Comparison of ENCODE assay signal across 1 cellular context in the genomic region with DNA sequence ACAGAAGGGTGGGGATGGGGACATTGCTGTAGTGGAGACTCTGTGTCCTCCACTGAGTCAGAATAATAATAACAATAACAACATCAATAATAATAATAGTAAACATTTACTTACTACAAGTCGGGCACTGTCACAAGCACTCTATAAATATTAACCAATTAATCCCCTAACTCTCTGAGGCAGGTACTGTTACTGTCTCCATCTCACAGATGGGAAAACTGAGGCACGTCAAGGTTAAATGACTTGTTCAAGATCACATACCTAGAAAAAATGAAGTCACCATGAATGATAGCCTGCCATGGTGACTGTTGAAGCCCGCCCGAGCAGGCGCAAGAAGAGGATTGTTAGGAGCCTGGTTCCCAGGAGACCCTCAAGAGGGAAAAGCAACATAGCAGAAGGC.
TF ChIP-seq lines count a peak whose summit lies in the region.

No MANE protein-coding gene starts in this region.

TF ChIP-seq in K562, 482 proteins besides CTCF, POLR2A, EP300 and RAD21:
- TF ChIP-seq TBP (optimal IDR thresholded peaks at IDR 0.05; ENCODE audit: low read depth, low read length) = no peak
- TF ChIP-seq, protein P1, sequence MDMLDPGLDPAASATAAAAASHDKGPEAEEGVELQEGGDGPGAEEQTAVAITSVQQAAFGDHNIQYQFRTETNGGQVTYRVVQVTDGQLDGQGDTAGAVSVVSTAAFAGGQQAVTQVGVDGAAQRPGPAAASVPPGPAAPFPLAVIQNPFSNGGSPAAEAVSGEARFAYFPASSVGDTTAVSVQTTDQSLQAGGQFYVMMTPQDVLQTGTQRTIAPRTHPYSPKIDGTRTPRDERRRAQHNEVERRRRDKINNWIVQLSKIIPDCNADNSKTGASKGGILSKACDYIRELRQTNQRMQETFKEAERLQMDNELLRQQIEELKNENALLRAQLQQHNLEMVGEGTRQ (CRISPR knock-in tag; IDR thresholded peaks at IDR 0.05) = no peak
- no peak for TF ChIP-seq SMAD2 (IDR thresholded peaks at IDR 0.05; ENCODE audit: low read depth, low read length)
- TF ChIP-seq ESRRA (IDR thresholded peaks at IDR 0.05; ENCODE audit: borderline replicate concordance, low read depth) = peak; percentile 89
- peak; percentile 47; the same call in 1 of the 2 replicates for TF ChIP-seq ADNP (tag; IDR thresholded peaks at IDR 0.05)
- TF ChIP-seq NBN (IDR thresholded peaks at IDR 0.05; ENCODE audit: low read depth) = no peak
- no peak for TF ChIP-seq ZNF561 (CRISPR knock-in tag; conservative IDR thresholded peaks at IDR 0.05)
- TF ChIP-seq, protein P2, sequence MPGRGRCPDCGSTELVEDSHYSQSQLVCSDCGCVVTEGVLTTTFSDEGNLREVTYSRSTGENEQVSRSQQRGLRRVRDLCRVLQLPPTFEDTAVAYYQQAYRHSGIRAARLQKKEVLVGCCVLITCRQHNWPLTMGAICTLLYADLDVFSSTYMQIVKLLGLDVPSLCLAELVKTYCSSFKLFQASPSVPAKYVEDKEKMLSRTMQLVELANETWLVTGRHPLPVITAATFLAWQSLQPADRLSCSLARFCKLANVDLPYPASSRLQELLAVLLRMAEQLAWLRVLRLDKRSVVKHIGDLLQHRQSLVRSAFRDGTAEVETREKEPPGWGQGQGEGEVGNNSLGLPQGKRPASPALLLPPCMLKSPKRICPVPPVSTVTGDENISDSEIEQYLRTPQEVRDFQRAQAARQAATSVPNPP (IDR thresholded peaks at IDR 0.05; ENCODE audit: borderline replicate concordance, insufficient read depth, insufficient read length) = no peak
- no peak for TF ChIP-seq SRSF3 (IDR thresholded peaks at IDR 0.05; ENCODE audit: insufficient read depth, low read length)
- TF ChIP-seq COPS2 (conservative IDR thresholded peaks at IDR 0.05) = no peak
- no peak for TF ChIP-seq RAD51 (IDR thresholded peaks at IDR 0.05; ENCODE audit: borderline replicate concordance, low read depth)
- peak; percentile 82 for TF ChIP-seq RBM25 (IDR thresholded peaks at IDR 0.05; ENCODE audit: low read depth, low read length, severe bottlenecking)
- no peak for TF ChIP-seq RFX1 (IDR thresholded peaks at IDR 0.05)
- no peak for TF ChIP-seq ZNF140 (CRISPR knock-in tag; IDR thresholded peaks at IDR 0.05)
- no peak for TF ChIP-seq CXXC5 (CRISPR knock-in tag; IDR thresholded peaks at IDR 0.05)
- TF ChIP-seq ZBTB7A (IDR thresholded peaks at IDR 0.05; ENCODE audit: borderline replicate concordance, control insufficient read depth, low read depth, low read length) = no peak
- TF ChIP-seq ZNF668 (CRISPR knock-in tag; IDR thresholded peaks at IDR 0.05) = no peak
- no peak for TF ChIP-seq ZZZ3 (IDR thresholded peaks at IDR 0.05)
- TF ChIP-seq CC2D1A (IDR thresholded peaks at IDR 0.05) = no peak
- TF ChIP-seq SLC30A9 (CRISPR knock-in tag; IDR thresholded peaks at IDR 0.05) = no peak
- TF ChIP-seq KDM4B (IDR thresholded peaks at IDR 0.05; ENCODE audit: borderline replicate concordance in 2 of 2, low read depth in 1 of 2) = no peak
- TF ChIP-seq CBFA2T2 (conservative IDR thresholded peaks at IDR 0.05) = no peak
- TF ChIP-seq, protein P3, sequence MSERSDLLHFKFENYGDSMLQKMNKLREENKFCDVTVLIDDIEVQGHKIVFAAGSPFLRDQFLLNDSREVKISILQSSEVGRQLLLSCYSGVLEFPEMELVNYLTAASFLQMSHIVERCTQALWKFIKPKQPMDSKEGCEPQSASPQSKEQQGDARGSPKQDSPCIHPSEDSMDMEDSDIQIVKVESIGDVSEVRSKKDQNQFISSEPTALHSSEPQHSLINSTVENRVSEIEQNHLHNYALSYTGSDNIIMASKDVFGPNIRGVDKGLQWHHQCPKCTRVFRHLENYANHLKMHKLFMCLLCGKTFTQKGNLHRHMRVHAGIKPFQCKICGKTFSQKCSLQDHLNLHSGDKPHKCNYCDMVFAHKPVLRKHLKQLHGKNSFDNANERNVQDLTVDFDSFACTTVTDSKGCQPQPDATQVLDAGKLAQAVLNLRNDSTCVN (CRISPR knock-in tag; IDR thresholded peaks at IDR 0.05) = no peak
- TF ChIP-seq POLR2H (tag; IDR thresholded peaks at IDR 0.05; ENCODE audit: low read depth) = no peak
- peak; percentile 74 for TF ChIP-seq BCOR (IDR thresholded peaks at IDR 0.05)
- no peak for TF ChIP-seq ZNF282 (CRISPR knock-in tag; IDR thresholded peaks at IDR 0.05)
- no peak for TF ChIP-seq ETV5 (CRISPR knock-in tag; IDR thresholded peaks at IDR 0.05; ENCODE audit: low read depth)
- no peak for TF ChIP-seq EGR1 (conservative IDR thresholded peaks at IDR 0.05)
- TF ChIP-seq KLF13 (tag; IDR thresholded peaks at IDR 0.05; ENCODE audit: borderline replicate concordance, low read depth) = no peak
- peak in 1 of 2 experiments; percentile 55; a peak in 2 of 4 replicates for TF ChIP-seq KDM1A (IDR thresholded peaks at IDR 0.05)
